In genomic region chr1:165289556-165289955, GRCh38 we compare ENCODE assay signal across 19 cellular contexts.
"Had no signal": no experiment of that assay in that cellular context is flagged by ENCODE, and none has a peak within 500 bp of the region (broad histone marks: within the 10 kb centered on the region; RNA-seq: fewer than 3 reads in every experiment).

No MANE protein-coding gene starts in this region.

- H3K27ac ChIP-seq: dorsolateral prefrontal cortex, heart right ventricle, lower lobe of right lung, right atrium auricular region, thyroid gland had no signal

- H3K9me3 ChIP-seq: heart right ventricle, lower lobe of right lung, right atrium auricular region, thyroid gland had no signal

- H3K4me3 Mint-ChIP-seq: activated CD8-positive, alpha-beta T cell treated with anti-CD3 and anti-CD28 coated beads, Interleukin-2, amount 10 ng/mL, durations not matched to agents 7 days and 5 days; endodermal cell; nephron; stimulated activated memory B cell treated with anti-CD40 and anti-IgM and Interleukin-4, amounts not matched to agents 10 μg/mL and 1 μg/mL and 100 μg/mL, for 72 hours; WTC11 had no signal

- H3K9me3 Mint-ChIP-seq: activated naive CD4-positive, alpha-beta T cell treated with anti-CD3 and anti-CD28 coated beads, Interleukin-2, amount 50 U/mL, for 72 hours; nephron; stimulated activated memory B cell treated with anti-CD40 and anti-IgM and Interleukin-4, amounts not matched to agents 10 μg/mL and 1 μg/mL and 100 μg/mL, for 72 hours had no signal

- H3K4me1 ChIP-seq: heart right ventricle, lower lobe of right lung, right atrium auricular region, thyroid gland had no signal

- DNase-seq: activated CD4-positive, alpha-beta T cell treated with anti-CD3 and anti-CD28 coated beads for 4 hours; activated CD8-positive, alpha-beta memory T cell treated with anti-CD3 and anti-CD28 coated beads, Interleukin-2, amount 50 U/mL, for 4 hours; activated CD8-positive, alpha-beta T cell treated with anti-CD3 and anti-CD28 coated beads, Interleukin-2, amount 10 ng/mL, durations not matched to agents 7 days and 5 days; activated gamma-delta T cell; activated T-cell treated with anti-CD3 and anti-CD28 coated beads, Interleukin-2, amount 50 U/mL, for 48 hours; dorsolateral prefrontal cortex; endodermal cell; heart right ventricle; left cardiac atrium; lower lobe of right lung; nucleus accumbens; posterior cingulate gyrus; stimulated activated CD4-positive, alpha-beta T cell treated with anti-CD3 and anti-CD28 coated beads, Interleukin-2, amount 100 ng/mL, for 48 hours; thyroid gland had no signal

- H3K4me3 ChIP-seq: dorsolateral prefrontal cortex, heart right ventricle, lower lobe of right lung, right atrium auricular region, thyroid gland had no signal

- ATAC-seq: activated CD8-positive, alpha-beta T cell treated with anti-CD3 and anti-CD28 coated beads, Interleukin-2, amount 10 ng/mL, durations not matched to agents 7 days and 5 days; activated naive CD4-positive, alpha-beta T cell treated with anti-CD3 and anti-CD28 coated beads, Interleukin-2, amount 50 U/mL, for 72 hours; heart right ventricle; lower lobe of right lung; stimulated activated memory B cell treated with anti-CD40 and anti-IgM and Interleukin-4, amounts not matched to agents 10 μg/mL and 1 μg/mL and 100 μg/mL, for 72 hours; WTC11 had no signal

- H3K27me3 ChIP-seq: right atrium auricular region, thyroid gland had no signal

- H3K36me3 ChIP-seq: heart right ventricle, lower lobe of right lung, right atrium auricular region, thyroid gland had no signal

- H3K36me3 Mint-ChIP-seq: activated naive CD4-positive, alpha-beta T cell treated with anti-CD3 and anti-CD28 coated beads, Interleukin-2, amount 50 U/mL, for 72 hours; stimulated activated memory B cell treated with anti-CD40 and anti-IgM and Interleukin-4, amounts not matched to agents 10 μg/mL and 1 μg/mL and 100 μg/mL, for 72 hours had no signal

- H3K27ac Mint-ChIP-seq: activated CD8-positive, alpha-beta T cell treated with anti-CD3 and anti-CD28 coated beads, Interleukin-2, amount 10 ng/mL, durations not matched to agents 7 days and 5 days; activated naive CD4-positive, alpha-beta T cell treated with anti-CD3 and anti-CD28 coated beads, Interleukin-2, amount 50 U/mL, for 72 hours; endodermal cell; stimulated activated memory B cell treated with anti-CD40 and anti-IgM and Interleukin-4, amounts not matched to agents 10 μg/mL and 1 μg/mL and 100 μg/mL, for 72 hours; WTC11 had no signal
